ENCODE assay signal across 20 cellular contexts in genomic region chr7:112907658-112908057, GRCh38.
DNase-seq lines count a peak whose midpoint lies in the region; ATAC-seq, FAIRE-seq and TF ChIP-seq lines count a peak whose summit lies in the region.
"Had no signal": no experiment of that assay in that cellular context is flagged by ENCODE, and none has a peak within 500 bp of the region (broad histone marks: within the 10 kb centered on the region; RNA-seq: fewer than 3 reads in every experiment).

No MANE protein-coding gene starts in this region.

- H3K27me3 Mint-ChIP-seq in GM23338 (ENCODE audit: insufficient read depth, low read depth, poor library complexity): no peaks in the 10 kb centered on the region
- no peaks in the 10 kb centered on the region for H3K27me3 Mint-ChIP-seq in neural crest cell (ENCODE audit: low read depth)
- no peaks in the 10 kb centered on the region for H3K27me3 Mint-ChIP-seq in CD8-positive, alpha-beta memory T cell
- H3K27me3 Mint-ChIP-seq: CD4-positive, alpha-beta T cell had no signal

- peak overlapping the region; percentile 13; the same call in 1 of the 2 replicates for H3K4me2 ChIP-seq in GM23338
- H3K4me2 ChIP-seq: BLaER1 treated with 17β-estradiol and CSF1 and Interleukin-3, amounts not matched to agents 10 nM and 100 nM had no signal

- H3K27ac ChIP-seq in GM23338 (ENCODE audit: low read depth) (no peak overlapping the region), small intestine (ENCODE audit: low read depth in 1 of 2, low read length in 1 of 2) (no peak overlapping the region)
- H3K27ac ChIP-seq in CD8-positive, alpha-beta memory T cell (ENCODE audit: low read depth, low read length): no peak overlapping the region
- H3K27ac ChIP-seq: BLaER1 treated with 17β-estradiol and CSF1 and Interleukin-3, amounts not matched to agents 10 nM and 100 nM; GM23248 had no signal

- H3K4me1 ChIP-seq in GM23338 (ENCODE audit: insufficient read depth) (peaks cover 12% of the 10 kb centered on the region; the same call in 1 of the 2 replicates), small intestine (ENCODE audit: control insufficient read depth in 2 of 2, insufficient read depth in 1 of 2, low read depth in 1 of 2, low read length in 1 of 2) (no peaks in the 10 kb centered on the region)
- no peaks in the 10 kb centered on the region for H3K4me1 ChIP-seq in CD8-positive, alpha-beta memory T cell (ENCODE audit: insufficient read depth, low read length)
- H3K4me1 ChIP-seq: BE2C had no signal

- peaks cover 22% of the 10 kb centered on the region; the same call in 2 of the 3 replicates for H3K36me3 Mint-ChIP-seq in GM23338 (ENCODE audit: low read depth)
- peaks cover 25% of the 10 kb centered on the region for H3K36me3 Mint-ChIP-seq in neural crest cell (ENCODE audit: low read depth)
- peaks cover 25 to 63% (median 43%) of the 10 kb centered on the region in 3 donors for H3K36me3 Mint-ChIP-seq in CD8-positive, alpha-beta memory T cell

- 97 to 100% (median 98%) methylated on average over 1 of the region's 1 CpG for WGBS in small intestine, 3 donors

- no peaks in the 10 kb centered on the region for H4K20me1 ChIP-seq in GM23338 (replicated peaks; ENCODE audit: insufficient read depth)

- POLR2A ChIA-PET in CD8-positive, alpha-beta memory T cell (lab: Charles Lee): no interaction called here

- H3K4me3 Mint-ChIP-seq in GM23338 (no peak overlapping the region), neural crest cell (peak overlapping the region; percentile 59)
- H3K4me3 Mint-ChIP-seq in CD8-positive, alpha-beta memory T cell: no peak overlapping the region
- H3K4me3 Mint-ChIP-seq: CD14-positive monocyte; CD4-positive, alpha-beta T cell; H9; HFFc6 had no signal

- no peak overlapping the region for H3K4me3 ChIP-seq in GM23338
- no peak overlapping the region for H3K4me3 ChIP-seq in small intestine (ENCODE audit: low read depth in 1 of 2, low read length in 2 of 2)
- no peak overlapping the region for H3K4me3 ChIP-seq in CD8-positive, alpha-beta memory T cell (ENCODE audit: low read length)
- H3K4me3 ChIP-seq: BLaER1 treated with 17β-estradiol and CSF1 and Interleukin-3, amounts not matched to agents 10 nM and 100 nM; GM12878; GM23248 had no signal

- no peaks in the 10 kb centered on the region for H3F3A ChIP-seq in GM23338 (replicated peaks; ENCODE audit: low read depth)

- H3K36me3 ChIP-seq in GM23338 (ENCODE audit: insufficient read depth) (no peaks in the 10 kb centered on the region), small intestine (ENCODE audit: control insufficient read depth in 2 of 2, insufficient read depth in 2 of 2, low read length in 2 of 2) (no peaks in the 10 kb centered on the region)
- H3K36me3 ChIP-seq in CD8-positive, alpha-beta memory T cell (ENCODE audit: insufficient read depth, low read length): no peaks in the 10 kb centered on the region
- H3K36me3 ChIP-seq: BE2C had no signal

- ATAC-seq in GM23338 (no peak), HG02970 (IDR thresholded peaks at IDR 0.05; ENCODE audit: low FRiP score, unreplicated experiment) (no peak)
- ATAC-seq: GM12878, HCT116 had no signal

- H3K27me3 ChIP-seq in GM23338 (ENCODE audit: insufficient read depth) (no peaks in the 10 kb centered on the region), small intestine (ENCODE audit: control insufficient read depth in 2 of 2, insufficient read depth in 2 of 2, low read length in 2 of 2) (no peaks in the 10 kb centered on the region)
- H3K27me3 ChIP-seq in CD8-positive, alpha-beta memory T cell (ENCODE audit: insufficient read depth, low read length, poor library complexity, severe bottlenecking): no peaks in the 10 kb centered on the region
- H3K27me3 ChIP-seq: BE2C; BLaER1 treated with 17β-estradiol and CSF1 and Interleukin-3, amounts not matched to agents 10 nM and 100 nM had no signal

- H3K4me1 Mint-ChIP-seq in GM23338: peaks cover 12% of the 10 kb centered on the region; the same call in 2 of the 3 replicates
- H3K4me1 Mint-ChIP-seq in neural crest cell: peaks cover 16% of the 10 kb centered on the region
- H3K4me1 Mint-ChIP-seq in CD8-positive, alpha-beta memory T cell: peaks cover 6 to 11% (median 10%) of the 10 kb centered on the region in 3 donors

- H3K9me2 ChIP-seq in GM23338 (ENCODE audit: insufficient read depth): no peaks in the 10 kb centered on the region

- peaks cover 11% of the 10 kb centered on the region; the same call in 1 of the 2 replicates for H3K79me2 ChIP-seq in GM23338 (replicated peaks; ENCODE audit: insufficient read depth)

- no peak overlapping the region for H2AFZ ChIP-seq in GM23338
- H2AFZ ChIP-seq: GM23248 had no signal

- TF ChIP-seq CTCF in GM23338 (conservative IDR thresholded peaks at IDR 0.05; ENCODE audit: low read depth in 2 of 2): no peak
- TF ChIP-seq CTCF in neural crest cell (conservative IDR thresholded peaks at IDR 0.05): no peak

- no peak for DNase-seq in GM23338 (ENCODE audit: low spot score)
- no peak for DNase-seq in neural crest cell (ENCODE audit: low read depth, low spot score)
- no peak for DNase-seq in small intestine
- DNase-seq in CD8-positive, alpha-beta memory T cell: no peak
- DNase-seq in NCI-H524 treated with DMSO at 0.1 percent for 48 hours (lab: John Stamatoyannopoulos, UW): no peak
- DNase-seq: ACHN; AML-193; BE2C; CD4-positive, alpha-beta T cell; EL; GDM1; GM23248; H9; HFFc6 had no signal

- CTCF ChIA-PET in CD8-positive, alpha-beta memory T cell (lab: Charles Lee): no interaction called here

- no peak overlapping the region for H3K27ac Mint-ChIP-seq in GM23338
- no peak overlapping the region for H3K27ac Mint-ChIP-seq in neural crest cell (ENCODE audit: unreplicated experiment)
- H3K27ac Mint-ChIP-seq in CD8-positive, alpha-beta memory T cell: no peak overlapping the region
- H3K27ac Mint-ChIP-seq: CD4-positive, alpha-beta T cell; HFFc6 had no signal

- no peaks in the 10 kb centered on the region for H3K9me3 ChIP-seq in small intestine (ENCODE audit: control insufficient read depth, low read depth)
- peaks cover 4% of the 10 kb centered on the region for H3K9me3 ChIP-seq in CD8-positive, alpha-beta memory T cell (ENCODE audit: low read length)
- H3K9me3 ChIP-seq: BE2C had no signal

- FAIRE-seq in small intestine (lab: Jason Lieb, UNC): peak; percentile 84
- FAIRE-seq: GM12878, GM19239 had no signal

- H3K9me3 Mint-ChIP-seq in GM23338 (peaks cover 4% of the 10 kb centered on the region; the same call in 1 of the 3 replicates), neural crest cell (peaks cover 6% of the 10 kb centered on the region)
- peaks cover 5 to 23% (median 12%) of the 10 kb centered on the region in 5 donors for H3K9me3 Mint-ChIP-seq in CD8-positive, alpha-beta memory T cell

TF ChIP-seq in GM23338, 12 proteins besides CTCF, POLR2A, EP300 and RAD21 (continues in another document):
- TF ChIP-seq REST (IDR thresholded peaks at IDR 0.05; ENCODE audit: unreplicated experiment) (no peak), EZH2 (IDR thresholded peaks at IDR 0.05; ENCODE audit: low read depth, unreplicated experiment) (no peak), EZH2phosphoT487 (IDR thresholded peaks at IDR 0.05; ENCODE audit: unreplicated experiment) (no peak)
